ENCODE assay signal across 16 cellular contexts in the genomic region with DNA sequence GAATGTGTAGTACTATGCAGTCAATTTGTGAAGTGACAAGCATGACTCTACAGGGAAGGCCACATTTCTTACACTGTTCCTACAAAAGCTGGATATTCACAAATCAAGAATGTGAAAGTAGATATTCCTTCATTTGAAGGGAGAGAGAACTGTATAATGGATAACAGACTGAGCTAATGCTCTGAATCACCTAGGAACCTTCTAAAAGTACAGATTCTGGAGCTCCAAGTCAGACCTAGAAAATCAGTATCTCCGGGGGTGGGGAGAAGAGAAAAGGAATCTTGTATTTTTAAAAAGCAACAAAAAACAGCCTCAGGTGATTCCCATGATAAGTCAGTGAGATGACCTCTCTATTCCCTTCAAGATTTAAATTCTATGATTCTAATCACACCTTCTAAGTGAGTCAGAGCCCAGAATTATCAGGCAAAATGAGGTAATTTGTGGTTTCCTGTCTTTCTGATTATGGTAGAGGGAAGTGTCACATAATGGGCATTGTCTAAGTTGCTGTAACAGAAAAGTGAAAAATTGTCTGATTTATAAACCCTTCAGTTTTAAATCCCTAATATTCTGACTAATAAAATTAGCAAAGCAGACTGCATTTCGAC.
DNase-seq lines count a peak whose midpoint lies in the region; ATAC-seq and TF ChIP-seq lines count a peak whose summit lies in the region.
"Had no signal": no experiment of that assay in that cellular context is flagged by ENCODE, and none has a peak within 500 bp of the region (broad histone marks: within the 10 kb centered on the region; RNA-seq: fewer than 3 reads in every experiment).

No MANE protein-coding gene starts in this region.

- WGBS in mesenchymal stem cell: no CpG with 5 or more reads among the region's 2 CpGs

- peak overlapping the region; percentile 96 to 97 for H3K27ac Mint-ChIP-seq in activated naive CD4-positive, alpha-beta T cell treated with anti-CD3 and anti-CD28 coated beads, Interleukin-2, amount 50 U/mL, for 72 hours

- no peaks in the 10 kb centered on the region for H3K79me2 ChIP-seq in MM.1S (ENCODE audit: low read length)

- peaks cover 9% of the 10 kb centered on the region; the same call in 1 of the 2 replicates for H3F3A ChIP-seq in MM.1S (ENCODE audit: insufficient read depth, low read length)

- H3K18ac ChIP-seq in mesenchymal stem cell (ENCODE audit: low read depth in 1 of 2, low read length in 2 of 2): no peak overlapping the region

- no peaks in the 10 kb centered on the region for H3K79me1 ChIP-seq in mesenchymal stem cell (replicated peaks; ENCODE audit: low read length, poor library complexity, severe bottlenecking)

- peak; percentile 60 to 72 for ATAC-seq in activated naive CD4-positive, alpha-beta T cell treated with anti-CD3 and anti-CD28 coated beads, Interleukin-2, amount 50 U/mL, for 72 hours
- no peak for ATAC-seq in GM21367 (IDR thresholded peaks at IDR 0.05; ENCODE audit: unreplicated experiment)
- ATAC-seq: mucosa of descending colon had no signal

- H3K27me3 ChIP-seq in MM.1S (replicated peaks; ENCODE audit: insufficient read depth, low read length) (no peaks in the 10 kb centered on the region; the same call in 1 of the 2 replicates), mesenchymal stem cell (ENCODE audit: control insufficient read depth in 1 of 2, insufficient read depth in 1 of 2, low read length in 2 of 2) (no peaks in the 10 kb centered on the region)
- H3K27me3 ChIP-seq: upper lobe of left lung had no signal

- no peak overlapping the region for H4K91ac ChIP-seq in mesenchymal stem cell (ENCODE audit: low read length)

- H3K4ac ChIP-seq in mesenchymal stem cell (ENCODE audit: low read depth in 1 of 2, low read length in 2 of 2): no peak overlapping the region

- H2AFZ ChIP-seq in MM.1S (ENCODE audit: low read length): no peak overlapping the region
- no peak overlapping the region for H2AFZ ChIP-seq in mesenchymal stem cell (ENCODE audit: low read depth, low read length)

- no peak overlapping the region for H2BK15ac ChIP-seq in mesenchymal stem cell (ENCODE audit: low read depth, poor library complexity, severe bottlenecking)

- H3K4me3 ChIP-seq in MM.1S (ENCODE audit: low read length) (no peak overlapping the region), mesenchymal stem cell (ENCODE audit: insufficient read depth in 1 of 2, low read depth in 1 of 2, low read length in 2 of 2) (no peak overlapping the region)
- H3K4me3 ChIP-seq: mucosa of descending colon, upper lobe of left lung had no signal

- no peaks in the 10 kb centered on the region for H3K9me2 ChIP-seq in MM.1S (replicated peaks; ENCODE audit: insufficient read depth, low read length)

- H3K4me1 ChIP-seq in MM.1S (ENCODE audit: low read length): peaks cover 36% of the 10 kb centered on the region
- H3K4me1 ChIP-seq in mesenchymal stem cell (ENCODE audit: control insufficient read depth, insufficient read depth, low read depth, low read length): no peaks in the 10 kb centered on the region
- H3K4me1 ChIP-seq: upper lobe of left lung had no signal

- no peak overlapping the region for H2BK5ac ChIP-seq in mesenchymal stem cell (ENCODE audit: low read depth, low read length, poor library complexity, severe bottlenecking)

- no peak overlapping the region for H2BK12ac ChIP-seq in mesenchymal stem cell (ENCODE audit: low read length in 2 of 2)

- no peak overlapping the region for H3K4me2 ChIP-seq in MM.1S (ENCODE audit: low read depth, low read length)
- no peak overlapping the region for H3K4me2 ChIP-seq in mesenchymal stem cell (ENCODE audit: low read length, poor library complexity, severe bottlenecking)
- H3K4me2 ChIP-seq: KMS-11 had no signal

- DNase-seq in SIG-M5 treated with dmso at 0.1 percent for 504 hours (lab: John Stamatoyannopoulos, UW; ENCODE audit: unreplicated experiment) (peak; percentile 8), SIG-M5 (lab: John Stamatoyannopoulos, UW) (no peak), MM.1S (peak; percentile 15), mesenchymal stem cell (no peak), EL (no peak), NCI-H2107 treated with DMSO at 0.1 percent for 48 hours (lab: John Stamatoyannopoulos, UW; ENCODE audit: unreplicated experiment) (no peak)
- no peak for DNase-seq in activated naive CD4-positive, alpha-beta T cell treated with anti-CD3 and anti-CD28 coated beads, Interleukin-2, amount 50 U/mL, for 72 hours (ENCODE audit: low spot score in 2 of 2)
- DNase-seq: DMS79, hippocampal formation, mucosa of descending colon, NCI-H524 treated with DMSO at 0.1 percent for 48 hours, retina, upper lobe of left lung had no signal

- H2BK120ac ChIP-seq in mesenchymal stem cell (ENCODE audit: low read depth, low read length): no peak overlapping the region

- no peak overlapping the region for H3K23ac ChIP-seq in mesenchymal stem cell (ENCODE audit: low read length in 2 of 2)

- H2AK5ac ChIP-seq in mesenchymal stem cell (ENCODE audit: low read length, severe bottlenecking): no peak overlapping the region

- no peak overlapping the region for H4K8ac ChIP-seq in mesenchymal stem cell (ENCODE audit: low read length)

- H3K14ac ChIP-seq in mesenchymal stem cell (ENCODE audit: low read length in 2 of 2): no peak overlapping the region

- no peak overlapping the region for H3K9ac ChIP-seq in MM.1S (ENCODE audit: low read length)
- H3K9ac ChIP-seq in mesenchymal stem cell (ENCODE audit: low read length): peak overlapping the region; percentile 22
- H3K9ac ChIP-seq: KMS-11 had no signal

- peaks cover 6 to 13% of the 10 kb centered on the region in 2 donors for H3K9me3 Mint-ChIP-seq in activated naive CD4-positive, alpha-beta T cell treated with anti-CD3 and anti-CD28 coated beads, Interleukin-2, amount 50 U/mL, for 72 hours

- no peaks in the 10 kb centered on the region for H4K20me1 ChIP-seq in MM.1S (ENCODE audit: insufficient read depth, low read length)

- H3K36me3 ChIP-seq in MM.1S (replicated peaks; ENCODE audit: insufficient read depth, low read length): no peaks in the 10 kb centered on the region
- no peaks in the 10 kb centered on the region for H3K36me3 ChIP-seq in mesenchymal stem cell (ENCODE audit: control insufficient read depth in 1 of 2, insufficient read depth in 2 of 2, low read depth in 1 of 2, low read length in 2 of 2)
- H3K36me3 ChIP-seq: upper lobe of left lung had no signal

- TF ChIP-seq CTCF in MM.1S (IDR thresholded peaks at IDR 0.05; ENCODE audit: low read length): no peak

- H3K27ac ChIP-seq in MM.1S (ENCODE audit: low read length) (no peak overlapping the region), mesenchymal stem cell (ENCODE audit: low read length, poor library complexity, severe bottlenecking) (no peak overlapping the region)
- H3K27ac ChIP-seq: 22Rv1, KMS-11, upper lobe of left lung had no signal

- H3K36me3 Mint-ChIP-seq in activated naive CD4-positive, alpha-beta T cell treated with anti-CD3 and anti-CD28 coated beads, Interleukin-2, amount 50 U/mL, for 72 hours: peaks cover 0 to 21% of the 10 kb centered on the region in 2 donors

- H3K9me3 ChIP-seq in MM.1S (replicated peaks; ENCODE audit: insufficient read depth, low read length): no peaks in the 10 kb centered on the region
- peaks cover 4% of the 10 kb centered on the region for H3K9me3 ChIP-seq in mesenchymal stem cell (ENCODE audit: control insufficient read depth, low read length)
- H3K9me3 ChIP-seq: mucosa of descending colon had no signal

Comparison
In these comparisons a context has a peak if more than half of its experiments do, and no peak if none do; other contexts are left out.
1. DNase-seq: peak in SIG-M5 treated with dmso at 0.1 percent for 504 hours (single experiment) and MM.1S (single experiment); none in SIG-M5 (single experiment), activated naive CD4-positive, alpha-beta T cell treated with anti-CD3 and anti-CD28 coated beads, Interleukin-2, amount 50 U/mL, for 72 hours (0 of 2), mesenchymal stem cell (single experiment), EL (single experiment) and NCI-H2107 treated with DMSO at 0.1 percent for 48 hours (single experiment).